ENCODE assay signal across 10 cellular contexts in genomic region chr5:91212336-91213092, GRCh38.
A peak's percentile ranks its signal among the peaks of the same experiment; 100 is the strongest.
DNase-seq lines count a peak whose midpoint lies in the region; ATAC-seq, FAIRE-seq and TF ChIP-seq lines count a peak whose summit lies in the region.
"Had no signal": no experiment of that assay in that cellular context is flagged by ENCODE, and none has a peak within 500 bp of the region (broad histone marks: within the 10 kb centered on the region; RNA-seq: fewer than 3 reads in every experiment).

No MANE protein-coding gene starts in this region.

- intact Hi-C loops in CD8-positive, alpha-beta T cell (cut with DNase I, micrococcal nuclease): no loop called here

- H4K20me1 ChIP-seq in keratinocyte (ENCODE audit: control insufficient read depth, extremely low read depth, insufficient read depth, low read length): no peaks in the 10 kb centered on the region

- no peak overlapping the region for H2AFZ ChIP-seq in keratinocyte (ENCODE audit: control insufficient read depth, low read length)

- POLR2A ChIA-PET in CD8-positive, alpha-beta T cell (lab: Charles Lee): no interaction called here

- dilution Hi-C loops in keratinocyte (cut with MboI; ENCODE audit: extremely low pct_ligation_motif_present, low sequenced_read_pairs): no loop called here

- H3K9ac ChIP-seq in keratinocyte (ENCODE audit: control insufficient read depth, extremely low read depth, insufficient read depth, low read length): no peak overlapping the region

- H3K4me2 ChIP-seq in keratinocyte (ENCODE audit: control insufficient read depth, extremely low read depth, insufficient read depth, low read depth, low read length): no peak overlapping the region

- no peak for TF ChIP-seq CTCF in keratinocyte (optimal IDR thresholded peaks at IDR 0.05 in 1 of 3, IDR thresholded peaks at IDR 0.05 in 1 of 3, conservative IDR thresholded peaks at IDR 0.05 in 1 of 3; ENCODE audit: extremely low read depth in 1 of 3, insufficient read depth in 2 of 3, low read length in 3 of 3)
- TF ChIP-seq CTCF in thoracic aorta (IDR thresholded peaks at IDR 0.05): no peak
- no peak for TF ChIP-seq CTCF in CD8-positive, alpha-beta T cell (IDR thresholded peaks at IDR 0.05)

- CTCF ChIA-PET in CD8-positive, alpha-beta T cell (lab: Charles Lee): interaction anchor here (0.9 kb wide), 1 partner anchor 15 kb away, joined by 3 read pairs; no protein-coding TSS in a partner anchor

- no peak overlapping the region for H3K4me3 ChIP-seq in keratinocyte (ENCODE audit: control insufficient read depth in 2 of 3, extremely low read depth in 1 of 3, insufficient read depth in 2 of 3, low read depth in 1 of 3, low read length in 3 of 3)
- H3K4me3 ChIP-seq in thoracic aorta: peak overlapping the region; percentile 47
- no peak overlapping the region for H3K4me3 ChIP-seq in CD8-positive, alpha-beta T cell (ENCODE audit: low read depth, low read length)

- TF ChIP-seq POLR2A in erythroblast (IDR thresholded peaks at IDR 0.05; ENCODE audit: low read length): no peak

- no peaks in the 10 kb centered on the region for H3K79me2 ChIP-seq in keratinocyte (ENCODE audit: control insufficient read depth, insufficient read depth, low read length)

- H3K36me3 ChIP-seq in keratinocyte (ENCODE audit: control insufficient read depth in 2 of 2, extremely low read depth in 1 of 2, insufficient read depth in 2 of 2, low read length in 2 of 2) (no peaks in the 10 kb centered on the region), thoracic aorta (no peaks in the 10 kb centered on the region)
- no peaks in the 10 kb centered on the region for H3K36me3 ChIP-seq in CD8-positive, alpha-beta T cell (ENCODE audit: insufficient read depth, low read length)

- peaks cover 1% of the 10 kb centered on the region for H3K4me1 ChIP-seq in keratinocyte (ENCODE audit: control insufficient read depth, extremely low read depth, insufficient read depth, low read length)
- H3K4me1 ChIP-seq in thoracic aorta (ENCODE audit: control insufficient read depth in 1 of 2, low read depth in 2 of 2): peaks cover 14 to 26% of the 10 kb centered on the region in 2 donors
- H3K4me1 ChIP-seq in CD8-positive, alpha-beta T cell (ENCODE audit: insufficient read depth, low read length): no peaks in the 10 kb centered on the region

- H3K27me3 ChIP-seq in keratinocyte (ENCODE audit: control insufficient read depth, extremely low read depth, insufficient read depth, low read length): no peaks in the 10 kb centered on the region
- H3K27me3 ChIP-seq in thoracic aorta (replicated peaks; ENCODE audit: insufficient read depth): no peaks in the 10 kb centered on the region
- no peaks in the 10 kb centered on the region for H3K27me3 ChIP-seq in CD8-positive, alpha-beta T cell (ENCODE audit: insufficient read depth, low read length)

- H3K9me3 Mint-ChIP-seq in CD8-positive, alpha-beta T cell: no peaks in the 10 kb centered on the region

- no peaks in the 10 kb centered on the region for H3K4me1 Mint-ChIP-seq in CD8-positive, alpha-beta T cell (ENCODE audit: low read depth)

- no peaks in the 10 kb centered on the region for H3K27me3 Mint-ChIP-seq in CD8-positive, alpha-beta T cell (ENCODE audit: low read depth)

- no peaks in the 10 kb centered on the region for H3K9me1 ChIP-seq in keratinocyte (ENCODE audit: control insufficient read depth, extremely low read depth, insufficient read depth, low read length)

- H3K27ac ChIP-seq in keratinocyte (ENCODE audit: control insufficient read depth, insufficient read depth, low read length): no peak overlapping the region
- peak overlapping the region; percentile 39 to 59 for H3K27ac ChIP-seq in thoracic aorta
- no peak overlapping the region for H3K27ac ChIP-seq in CD8-positive, alpha-beta T cell (ENCODE audit: low read depth, low read length)

- no peaks in the 10 kb centered on the region for H3K36me3 Mint-ChIP-seq in CD8-positive, alpha-beta T cell

- ATAC-seq in thoracic aorta (ENCODE audit: insufficient number of reproducible peaks, low FRiP score, low read depth) (peak; percentile 53), HG03039 (IDR thresholded peaks at IDR 0.05; ENCODE audit: unreplicated experiment) (no peak)
- ATAC-seq in CD8-positive, alpha-beta T cell: no peak

- H3K27ac Mint-ChIP-seq in CD8-positive, alpha-beta T cell: no peak overlapping the region

- no peaks in the 10 kb centered on the region for H3K9me3 ChIP-seq in keratinocyte (ENCODE audit: control insufficient read depth, low read depth, low read length)
- H3K9me3 ChIP-seq in thoracic aorta: no peaks in the 10 kb centered on the region
- no peaks in the 10 kb centered on the region for H3K9me3 ChIP-seq in CD8-positive, alpha-beta T cell (ENCODE audit: low read length)

- DNase-seq in HCEC 1CT (peak; percentile 96), astrocyte of the hippocampus (ENCODE audit: low read depth, low spot score) (peak; percentile 80), keratinocyte (ENCODE audit: low read depth, low spot score) (no peak), thoracic aorta (ENCODE audit: low spot score) (no peak), erythroblast (lab: John Stamatoyannopoulos, UW) (no peak), NCI-H82 (lab: John Stamatoyannopoulos, UW) (no peak)
- DNase-seq in CD8-positive, alpha-beta T cell: no peak
- DNase-seq: activated effector memory CD4-positive, alpha-beta T cell treated with anti-CD3 and anti-CD28 coated beads, Interleukin-2, amount 50 U/mL, for 16 hours; NCI-H1105 had no signal

- no peak overlapping the region for H3K4me3 Mint-ChIP-seq in CD8-positive, alpha-beta T cell

- peak; percentile 13 for FAIRE-seq in keratinocyte (lab: Jason Lieb, UNC)

Comparison
In these comparisons a context has a peak if more than half of its experiments do, and no peak if none do; other contexts are left out.
1. DNase-seq: peak in HCEC 1CT (single experiment) and astrocyte of the hippocampus (single experiment); none in keratinocyte (single experiment), thoracic aorta (single experiment), erythroblast (0 of 2), CD8-positive, alpha-beta T cell (0 of 7) and NCI-H82 (single experiment).
2. H3K27ac ChIP-seq: peak in thoracic aorta (2 of 2); none in keratinocyte (single experiment) and CD8-positive, alpha-beta T cell (single experiment).